ENCODE assay signal across 8 cellular contexts in genomic region chr7:54757711-54758110, GRCh38. TPM values are rescaled to one million over a fixed set of nuclear protein-coding genes. Genes with fewer than 3 reads are reported as not detected.
DNase-seq lines count a peak whose midpoint lies in the region; ATAC-seq, FAIRE-seq and TF ChIP-seq lines count a peak whose summit lies in the region.

No MANE protein-coding gene starts in this region.

- no peak overlapping the region for H2BK15ac ChIP-seq in mesendoderm (replicated peaks; ENCODE audit: low read depth)

- no peak for TF ChIP-seq CTCF in left ventricle myocardium inferior (IDR thresholded peaks at IDR 0.05; ENCODE audit: borderline replicate concordance)
- TF ChIP-seq CTCF in K562 (IDR thresholded peaks at IDR 0.05 in 2 of 3, conservative IDR thresholded peaks at IDR 0.05 in 1 of 3; ENCODE audit: insufficient read depth in 2 of 3, low read depth in 1 of 3, low read length in 3 of 3): no peak

- H3K9me3 ChIP-seq in left ventricle myocardium inferior (replicated peaks) (no peaks in the 10 kb centered on the region), K562 (replicated peaks; ENCODE audit: control insufficient read depth, insufficient read depth, low read depth, low read length) (no peaks in the 10 kb centered on the region)

- POLR2A ChIA-PET in K562 (lab: Yijun Ruan, JAX) (no interaction called here), HEK293T (lab: Yijun Ruan, JAX) (no interaction called here)

- DNase-seq in left ventricle myocardium inferior (no peak), Right ventricle myocardium inferior (ENCODE audit: missing footprints) (no peak), K562 (ENCODE audit: extremely low read depth in 1 of 4, low spot score in 3 of 4) (no peak), mesendoderm (no peak), OCI-M1 (lab: John Stamatoyannopoulos, UW) (no peak), HEK293T (ENCODE audit: extremely low spot score) (no peak), urothelium cell line (ENCODE audit: low spot score) (no peak)

- TF ChIP-seq RAD21 in K562 (CRISPR knock-in tag; conservative IDR thresholded peaks at IDR 0.05 in 1 of 2, IDR thresholded peaks at IDR 0.05 in 1 of 2): no peak

- H2BK5ac ChIP-seq in mesendoderm (ENCODE audit: low read length): no peak overlapping the region

- H3K79me2 ChIP-seq in K562 (ENCODE audit: control insufficient read depth, insufficient read depth, low read length) (peaks cover 66% of the 10 kb centered on the region), mesendoderm (ENCODE audit: control insufficient read depth, insufficient read depth, low read length) (peaks cover 32% of the 10 kb centered on the region)

- WGBS in K562 (ENCODE audit: insufficient coverage, low coverage, missing lambda C conversion rate): 22% methylated on average over 6 of the region's 6 CpGs
- WGBS in mesendoderm (ENCODE audit: extremely low coverage, insufficient coverage, low lambda C conversion rate): no CpG with 5 or more reads among the region's 6 CpGs

- no peak overlapping the region for H2BK120ac ChIP-seq in mesendoderm (ENCODE audit: low read depth, low read length)

- in situ Hi-C loops in K562 (cut with MboI): no loop called here

- CTCF ChIA-PET in K562 (lab: Yijun Ruan, JAX; ENCODE audit: low intra/inter-chr PET ratio) (no interaction called here), HEK293T (lab: Yijun Ruan, JAX) (no interaction called here)

- H2AK5ac ChIP-seq in mesendoderm (ENCODE audit: low read length): no peak overlapping the region

- H3K9ac ChIP-seq in K562 (ENCODE audit: insufficient read depth in 1 of 2, low read depth in 2 of 2, low read length in 2 of 2) (peak overlapping the region in 1 of 2 experiments; percentile 93; a peak in 2 of 4 replicates), mesendoderm (ENCODE audit: low read length) (peak overlapping the region; percentile 97)

- H3K4me3 ChIP-seq in left ventricle myocardium inferior: peak overlapping the region; percentile 99
- H3K4me3 ChIP-seq in K562: peak overlapping the region; percentile 91
- H3K4me3 ChIP-seq in mesendoderm (ENCODE audit: low read length): peak overlapping the region; percentile 13

- intact Hi-C loops in left ventricle myocardium inferior (cut with micrococcal nuclease) (no loop called here), Right ventricle myocardium inferior (cut with DNase I) (no loop called here), K562 (cut with micrococcal nuclease) (no loop called here)

- no peak overlapping the region for H3K18ac ChIP-seq in mesendoderm (ENCODE audit: low read length)

- no peak overlapping the region for H4K5ac ChIP-seq in mesendoderm (ENCODE audit: low read length)

- H3K56ac ChIP-seq in mesendoderm (ENCODE audit: low read length): peak overlapping the region; percentile 26

- no peaks in the 10 kb centered on the region for H3K9me1 ChIP-seq in K562 (ENCODE audit: control insufficient read depth, insufficient read depth, low read length)

- no peaks in the 10 kb centered on the region for H4K20me1 ChIP-seq in K562 (replicated peaks; ENCODE audit: control insufficient read depth, insufficient read depth, low read length)

- TF ChIP-seq POLR2A in K562 (conservative IDR thresholded peaks at IDR 0.05): no peak

- no peak overlapping the region for H4K8ac ChIP-seq in mesendoderm (ENCODE audit: low read depth, low read length)

- BruUV-seq in K562 (replicated peaks; lab: Mats Ljungman, UMichigan): no TSS peak

- TF ChIP-seq EP300 in K562 (IDR thresholded peaks at IDR 0.05; ENCODE audit: low read length): no peak

- H3K27me3 ChIP-seq in left ventricle myocardium inferior (ENCODE audit: low read depth) (no peaks in the 10 kb centered on the region), K562 (ENCODE audit: control insufficient read depth in 2 of 2, insufficient read depth in 2 of 2, low read length in 2 of 2) (no peaks in the 10 kb centered on the region), mesendoderm (ENCODE audit: insufficient read depth, low read length, poor library complexity) (peaks cover 2% of the 10 kb centered on the region)

- no peak overlapping the region for H3K23ac ChIP-seq in mesendoderm (ENCODE audit: low read length)

- H3K4ac ChIP-seq in mesendoderm (ENCODE audit: low read depth, low read length): no peak overlapping the region

- peaks cover 60% of the 10 kb centered on the region for H3K4me1 ChIP-seq in left ventricle myocardium inferior
- peaks cover 3 to 9% of the 10 kb centered on the region in 2 experiments; a peak in 3 of 5 replicates for H3K4me1 ChIP-seq in K562 (replicated peaks in 1 of 2; ENCODE audit: control insufficient read depth in 2 of 2, insufficient read depth in 2 of 2, low read length in 2 of 2)
- H3K4me1 ChIP-seq in mesendoderm (ENCODE audit: control insufficient read depth, low read depth, low read length): peaks cover 1% of the 10 kb centered on the region

- H3K79me1 ChIP-seq in mesendoderm (ENCODE audit: low read length): peaks cover 5% of the 10 kb centered on the region

- ATAC-seq in Right ventricle myocardium inferior (no peak), K562 (no peak), GM21619 (IDR thresholded peaks at IDR 0.05; ENCODE audit: unreplicated experiment) (no peak)

- no peak overlapping the region for H2AFZ ChIP-seq in K562 (ENCODE audit: low read depth, low read length)

- H3K36me3 ChIP-seq in left ventricle myocardium inferior (peaks cover 30% of the 10 kb centered on the region), K562 (ENCODE audit: control insufficient read depth, insufficient read depth, low read length) (peaks cover 37% of the 10 kb centered on the region), mesendoderm (ENCODE audit: control insufficient read depth, insufficient read depth, low read length) (peaks cover 2% of the 10 kb centered on the region)

- no peak overlapping the region for H3K27ac ChIP-seq in left ventricle myocardium inferior (replicated peaks)
- H3K27ac ChIP-seq in K562 (ENCODE audit: extremely low read depth, low read depth, low read length): no peak overlapping the region
- no peak overlapping the region for H3K27ac ChIP-seq in mesendoderm (ENCODE audit: low read depth, low read length)

- FAIRE-seq in K562 (lab: Jason Lieb, UNC) (no peak), urothelium cell line (lab: Jason Lieb, UNC) (no peak)

- H3K4me2 ChIP-seq in K562 (ENCODE audit: insufficient read depth, low read length) (peak overlapping the region; percentile 96), mesendoderm (ENCODE audit: low read length) (peak overlapping the region; percentile 51)

TF ChIP-seq in K562, 482 proteins besides CTCF, POLR2A, EP300 and RAD21 (continues in another document):
- TF ChIP-seq SNRNP70 (optimal IDR thresholded peaks at IDR 0.05; ENCODE audit: low read depth, low read length): no peak
- TF ChIP-seq ID3 (CRISPR knock-in tag; IDR thresholded peaks at IDR 0.05): no peak
- no peak for TF ChIP-seq ID3 (tag; IDR thresholded peaks at IDR 0.05)
- TF ChIP-seq HDGF (IDR thresholded peaks at IDR 0.05): no peak
- TF ChIP-seq CEBPB (tag; IDR thresholded peaks at IDR 0.05): peak; percentile 93

TF ChIP-seq in HEK293T, 16 proteins besides CTCF, POLR2A, EP300 and RAD21:
- no peak for TF ChIP-seq BHLHE40 (IDR thresholded peaks at IDR 0.05; ENCODE audit: borderline replicate concordance)
- no peak for TF ChIP-seq SUZ12 (IDR thresholded peaks at IDR 0.05)
- TF ChIP-seq HDGF (IDR thresholded peaks at IDR 0.05; ENCODE audit: borderline replicate concordance): no peak
- TF ChIP-seq FOXA1 (IDR thresholded peaks at IDR 0.05): no peak
- no peak for TF ChIP-seq FOXK2 (IDR thresholded peaks at IDR 0.05)
- TF ChIP-seq L3MBTL2 (conservative IDR thresholded peaks at IDR 0.05): no peak
- TF ChIP-seq FOXM1 (IDR thresholded peaks at IDR 0.05; ENCODE audit: borderline replicate concordance): no peak
- TF ChIP-seq TARDBP (IDR thresholded peaks at IDR 0.05): no peak
- TF ChIP-seq PKNOX1 (IDR thresholded peaks at IDR 0.05): no peak
- TF ChIP-seq CTBP1 (IDR thresholded peaks at IDR 0.05; ENCODE audit: borderline replicate concordance): no peak
- no peak for TF ChIP-seq SP1 (IDR thresholded peaks at IDR 0.05)
- no peak for TF ChIP-seq LEF1 (IDR thresholded peaks at IDR 0.05; ENCODE audit: borderline replicate concordance)
- no peak for TF ChIP-seq ARNT (IDR thresholded peaks at IDR 0.05)
- TF ChIP-seq ELF4 (IDR thresholded peaks at IDR 0.05): no peak
- TF ChIP-seq ZNF384 (IDR thresholded peaks at IDR 0.05): no peak
- TF ChIP-seq NFRKB (IDR thresholded peaks at IDR 0.05): no peak

RNA-seq across cellular contexts. Expression of gene SEC61G, which starts 1.3 kb away (rescaled TPM):
- total RNA-seq in left ventricle myocardium inferior: 103 TPM
- total RNA-seq in Right ventricle myocardium inferior: 103 TPM
- total RNA-seq in K562 (2011; cell fraction: chromatin; rRNA removed; ENCODE audit: low replicate concordance): 17.6 and 41.0 TPM in 2 replicates
- total RNA-seq in K562 (2011; cell fraction: nucleolus; rRNA removed): 14.0 and 22.9 TPM in 2 replicates
- 43.7 and 61.5 TPM in 2 replicates for total RNA-seq in K562 (2011; cell fraction: nucleoplasm; rRNA removed)
- total RNA-seq in K562 (2014; rRNA removed): 110 and 138 TPM in 2 replicates
- total RNA-seq in K562 (2014; rRNA removed; fragmentation: Illumina TruSeq; extraction: Trizol): 346 and 376 TPM in 2 replicates
- 212 and 221 TPM in 2 replicates for total RNA-seq in K562 (2015; rRNA removed; fragmentation: Illumina TruSeq; extraction: Trizol)
- total RNA-seq in K562 (2021): 142 and 154 TPM in 2 replicates
- 176 and 178 TPM in 2 replicates for polyA plus RNA-seq in K562 (2011; rRNA removed)
- polyA plus RNA-seq in K562 (2011; cell fraction: cytosol; rRNA removed): 73.6 and 289 TPM in 2 replicates
- polyA plus RNA-seq in K562 (2011; cell fraction: nucleus; rRNA removed): 39.4 and 77.6 TPM in 2 replicates
- 277 and 498 TPM in 2 replicates for polyA plus RNA-seq in K562 (2012)
- polyA plus RNA-seq in K562 (2014; fragmentation: Illumina TruSeq; extraction: Trizol): 274 and 325 TPM in 2 replicates
- polyA plus RNA-seq in K562 (2014; fragmentation: Nextera tagmentation; extraction: Ambion mirVana): 100 to 1,000 TPM; 442 to 565 TPM
- polyA plus RNA-seq in K562 (2014; rRNA removed): 158 and 223 TPM in 2 replicates
- 240 and 263 TPM in 2 replicates for polyA minus RNA-seq in K562 (2011; rRNA and poly(A)+ RNA removed)
- polyA minus RNA-seq in K562 (2011; cell fraction: cytosol; rRNA and poly(A)+ RNA removed): 51.8 and 87.1 TPM in 2 replicates
- polyA minus RNA-seq in K562 (2011; cell fraction: nucleus; rRNA and poly(A)+ RNA removed): 17.6 and 54.4 TPM in 2 replicates
- 305 TPM for polyA plus RNA-seq in mesendoderm (2013, experiment 1 of 2)
- polyA plus RNA-seq in mesendoderm (2013, experiment 2 of 2): 295 TPM

Comparison
In these comparisons a context has a peak if more than half of its experiments do, and no peak if none do; other contexts are left out.
1. H3K4me3 ChIP-seq: peak in every context shown above with its lines; median percentile 99 in left ventricle myocardium inferior; 91 in K562; 13 in mesendoderm.